ENCODE assay signal across 19 cellular contexts in genomic region chr7:562394-562675, GRCh38. TPM values are rescaled to one million over a fixed set of nuclear protein-coding genes. Genes with fewer than 3 reads are reported as not detected.
DNase-seq lines count a peak whose midpoint lies in the region; ATAC-seq and TF ChIP-seq lines count a peak whose summit lies in the region.
"Had no signal": no experiment of that assay in that cellular context is flagged by ENCODE, and none has a peak within 500 bp of the region (broad histone marks: within the 10 kb centered on the region; RNA-seq: fewer than 3 reads in every experiment).

No MANE protein-coding gene starts in this region.

- no peak overlapping the region for H3K4me3 Mint-ChIP-seq in WTC11
- H3K4me3 Mint-ChIP-seq in nephron = peak overlapping the region; percentile 74 to 75 (median 75)
- H3K4me3 Mint-ChIP-seq: CD14-positive monocyte had no signal

- no peak overlapping the region for H3K4me3 ChIP-seq in BLaER1 treated with 17β-estradiol and CSF1 and Interleukin-3, amounts not matched to agents 10 nM and 100 nM
- H3K4me3 ChIP-seq: K562 had no signal

- H3K36me3 Mint-ChIP-seq in WTC11 (peaks cover 6% of the 10 kb centered on the region; the same call in 1 of the 2 replicates), nephron (ENCODE audit: low read depth) (no peaks in the 10 kb centered on the region)
- H3K36me3 Mint-ChIP-seq: CD14-positive monocyte had no signal

- ATAC-seq in WTC11 = no peak
- ATAC-seq: K562 had no signal

- in situ Hi-C loops in GM13976 (cut with MboI; ENCODE audit: low sequenced_read_pairs, unreplicated experiment) = no loop called here

- CTCF ChIA-PET in WTC11 (lab: Charles Lee) = interaction anchor here (0.6 kb wide), 1 partner anchor 207 kb away, joined by 3 read pairs; no protein-coding TSS in a partner anchor

- no peaks in the 10 kb centered on the region for H3K27me3 ChIP-seq in BLaER1 treated with 17β-estradiol and CSF1 and Interleukin-3, amounts not matched to agents 10 nM and 100 nM

- POLR2A ChIA-PET in WTC11 (lab: Charles Lee) = no interaction called here

- no peak overlapping the region for H3K27ac ChIP-seq in BLaER1 treated with 17β-estradiol and CSF1 and Interleukin-3, amounts not matched to agents 10 nM and 100 nM

- H3K4me1 Mint-ChIP-seq in WTC11 (no peaks in the 10 kb centered on the region), nephron (peaks cover 32% of the 10 kb centered on the region)
- H3K4me1 Mint-ChIP-seq: CD14-positive monocyte had no signal

- TF ChIP-seq CTCF in WTC11 (IDR thresholded peaks at IDR 0.05) (no peak), nephron (IDR thresholded peaks at IDR 0.05; ENCODE audit: unreplicated experiment in 3 of 3) (no peak), GM13976 (IDR thresholded peaks at IDR 0.05; ENCODE audit: borderline replicate concordance, control extremely low read depth, extremely low read depth, insufficient read depth, missing control alignments) (no peak)

- peak overlapping the region; percentile 82; the same call in 1 of the 2 replicates for H3K27ac Mint-ChIP-seq in WTC11
- H3K27ac Mint-ChIP-seq in nephron = peak overlapping the region; percentile 67 to 93 (median 81)

- peaks cover 7 to 29% (median 20%) of the 10 kb centered on the region in 10 experiments; a peak in 19 of 20 replicates for H3K4me1 ChIP-seq in BLaER1 treated with 17β-estradiol and CSF1 and Interleukin-3, amounts not matched to agents 10 nM and 100 nM

- H4K20me1 ChIP-seq in BLaER1 treated with 17β-estradiol and CSF1 and Interleukin-3, amounts not matched to agents 10 nM and 100 nM = peaks cover 0 to 7% (median 0%) of the 10 kb centered on the region in 11 experiments; a peak in 3 of 22 replicates

- peak overlapping the region in 9 of 11 experiments; percentile 15 to 76 (median 67); a peak in 15 of 22 replicates for H3K4me2 ChIP-seq in BLaER1 treated with 17β-estradiol and CSF1 and Interleukin-3, amounts not matched to agents 10 nM and 100 nM
- H3K4me2 ChIP-seq: SK-N-SH had no signal

- no peak overlapping the region for H3K9ac ChIP-seq in BLaER1 treated with 17β-estradiol and CSF1 and Interleukin-3, amounts not matched to agents 10 nM and 100 nM
- H3K9ac ChIP-seq: SK-N-SH had no signal

- no peaks in the 10 kb centered on the region for H3K27me3 Mint-ChIP-seq in WTC11 (ENCODE audit: low read depth)
- H3K27me3 Mint-ChIP-seq in nephron (ENCODE audit: low read depth) = no peaks in the 10 kb centered on the region

- H3K9me3 Mint-ChIP-seq in WTC11 (no peaks in the 10 kb centered on the region), nephron (no peaks in the 10 kb centered on the region)

- peaks cover 0 to 1% (median 0%) of the 10 kb centered on the region in 11 experiments; a peak in 1 of 22 replicates for H3K9me3 ChIP-seq in BLaER1 treated with 17β-estradiol and CSF1 and Interleukin-3, amounts not matched to agents 10 nM and 100 nM (replicated peaks in 1 of 11)
- H3K9me3 ChIP-seq: SK-N-SH had no signal

- DNase-seq in ELF-1 (ENCODE audit: low read depth, low spot score) (peak; percentile 20), WTC11 (ENCODE audit: low spot score) (no peak), NCI-H446 (lab: John Stamatoyannopoulos, UW) (no peak), GM13976 (ENCODE audit: low spot score) (no peak)
- DNase-seq in activated CD8-positive, alpha-beta memory T cell treated with anti-CD3 and anti-CD28 coated beads, Interleukin-2, amount 50 U/mL, for 48 hours = no peak
- DNase-seq: ACHN, DMS79 treated with DMSO at 0.1 percent for 48 hours, HCEC 1CT, NCI-H1105, NCI-H2081 treated with DMSO at 0.1 percent for 48 hours, NCI-H510A treated with DMSO at 0.1 percent for 48 hours, NCI-H774, SHP77, SK-N-SH had no signal

- H3K36me3 ChIP-seq in BLaER1 treated with 17β-estradiol and CSF1 and Interleukin-3, amounts not matched to agents 10 nM and 100 nM = no peaks in the 10 kb centered on the region

TF ChIP-seq in WTC11, 78 proteins besides CTCF, POLR2A, EP300 and RAD21 (continues in another document):
- TF ChIP-seq STAT6 (CRISPR knock-in tag; conservative IDR thresholded peaks at IDR 0.05; ENCODE audit: low read depth) = no peak
- no peak for TF ChIP-seq NR2C2 (CRISPR knock-in tag; IDR thresholded peaks at IDR 0.05)
- no peak for TF ChIP-seq CBFB (CRISPR knock-in tag; IDR thresholded peaks at IDR 0.05; ENCODE audit: low read depth)
- no peak for TF ChIP-seq ETV6 (CRISPR knock-in tag; IDR thresholded peaks at IDR 0.05)
- no peak for TF ChIP-seq MYBL2 (CRISPR knock-in tag; IDR thresholded peaks at IDR 0.05)
- no peak for TF ChIP-seq ESRRA (CRISPR knock-in tag; IDR thresholded peaks at IDR 0.05; ENCODE audit: borderline replicate concordance)
- TF ChIP-seq TEAD1 (CRISPR knock-in tag; IDR thresholded peaks at IDR 0.05) = no peak
- no peak for TF ChIP-seq E2F5 (CRISPR knock-in tag; IDR thresholded peaks at IDR 0.05)
- TF ChIP-seq ZBTB43 (CRISPR knock-in tag; IDR thresholded peaks at IDR 0.05) = no peak
- TF ChIP-seq GTF2I (CRISPR knock-in tag; conservative IDR thresholded peaks at IDR 0.05) = no peak
- no peak for TF ChIP-seq MLX (CRISPR knock-in tag; IDR thresholded peaks at IDR 0.05)
- no peak for TF ChIP-seq ZNF532 (CRISPR knock-in tag; IDR thresholded peaks at IDR 0.05; ENCODE audit: borderline replicate concordance)

RNA-seq across cellular contexts. Expression of gene PDGFA, which starts 42.7 kb away (rescaled TPM):
- 114 to 131 TPM (median 129 TPM) in 3 replicates for total RNA-seq in WTC11 (2021)
- total RNA-seq: OCI-LY7 had no signal
